Comparison of ENCODE assay signal across 9 cellular contexts in genomic region chr12:129911437-129912049, GRCh38. TPM values are rescaled to one million over a fixed set of nuclear protein-coding genes. Genes with fewer than 3 reads are reported as not detected.
DNase-seq lines count a peak whose midpoint lies in the region; ATAC-seq, FAIRE-seq and TF ChIP-seq lines count a peak whose summit lies in the region.
"Had no signal": no experiment of that assay in that cellular context is flagged by ENCODE, and none has a peak within 500 bp of the region (broad histone marks: within the 10 kb centered on the region; RNA-seq: fewer than 3 reads in every experiment).

No MANE protein-coding gene starts in this region.

- H3K9me3 ChIP-seq in mucosa of descending colon, result no peaks in the 10 kb centered on the region

- no peak overlapping the region for H3K4me3 ChIP-seq in mucosa of descending colon

- intact Hi-C loops in mucosa of descending colon (cut with DNase I, micrococcal nuclease), result no loop called here

- peak; percentile 58 for ATAC-seq in GM19043 (IDR thresholded peaks at IDR 0.05; ENCODE audit: low read depth, unreplicated experiment)
- ATAC-seq in mucosa of descending colon, result peak; percentile 77
- no peak for ATAC-seq in HG03571 (IDR thresholded peaks at IDR 0.05; ENCODE audit: unreplicated experiment)

- no peaks in the 10 kb centered on the region for H3K36me3 ChIP-seq in mucosa of descending colon (ENCODE audit: low read depth)

- FAIRE-seq in D721Med (lab: Jason Lieb, UNC), result no peak

- no peak for DNase-seq in D721Med (ENCODE audit: insufficient read length, low spot score)
- DNase-seq in HK-2 (ENCODE audit: unreplicated experiment), result peak; percentile 35
- peak; percentile 32 to 44 for DNase-seq in NOMO-1 (lab: John Stamatoyannopoulos, UW; ENCODE audit: unreplicated experiment in 2 of 2)
- DNase-seq in ecto neural progenitor cell (ENCODE audit: low spot score), result peak; percentile 85
- DNase-seq in mucosa of descending colon, result peak in 2 of 3 donors; percentile 49 to 53
- DNase-seq in stimulated activated naive CD4-positive, alpha-beta T cell treated with Interleukin-2 at 50 U/mL for 16 hours (lab: John Stamatoyannopoulos, UW), result no peak

- H3K4me1 ChIP-seq in mucosa of descending colon (ENCODE audit: low read depth), result no peaks in the 10 kb centered on the region

- TF ChIP-seq CTCF in D721Med (IDR thresholded peaks at IDR 0.05; ENCODE audit: insufficient read depth, missing control alignments), result peak; percentile 87
- peak; percentile 24 for TF ChIP-seq CTCF in mucosa of descending colon (IDR thresholded peaks at IDR 0.05)

RNA-seq across cellular contexts. Expression of gene TMEM132D, which starts 7.7 kb away (rescaled TPM):
- under 1 TPM; 0.09 to 0.24 (median 0.12) TPM for total RNA-seq in mucosa of descending colon
- total RNA-seq: natural killer cell treated with Interleukin-12 subunit alpha and Interleukin-12 subunit beta and Interleukin-15 and Interleukin-18, amount 100 ng/mL, for 72 hours had no signal

Comparison
In these comparisons a context has a peak if more than half of its experiments do, and no peak if none do; other contexts are left out.
1. DNase-seq: peak in HK-2 (single experiment), NOMO-1 (2 of 2), ecto neural progenitor cell (single experiment) and mucosa of descending colon (2 of 3); none in D721Med (single experiment) and stimulated activated naive CD4-positive, alpha-beta T cell treated with Interleukin-2 at 50 U/mL for 16 hours (single experiment).